8 cellular contexts compared by ENCODE assay signal in genomic region chr6:11251553-11252358, GRCh38. TPM values are rescaled to one million over a fixed set of nuclear protein-coding genes. Genes with fewer than 3 reads are reported as not detected.
DNase-seq lines count a peak whose midpoint lies in the region; ATAC-seq and TF ChIP-seq lines count a peak whose summit lies in the region.

No MANE protein-coding gene starts in this region.

- peaks cover 39% of the 10 kb centered on the region for H3K4me1 ChIP-seq in PC-3 (ENCODE audit: insufficient read depth, low read length)
- peaks cover 0 to 46% (median 21%) of the 10 kb centered on the region in 4 donors for H3K4me1 ChIP-seq in tibial artery

- no peak for TF ChIP-seq CTCF in PC-3 (conservative IDR thresholded peaks at IDR 0.05; ENCODE audit: low read depth, low read length)
- no peak for TF ChIP-seq CTCF in epithelial cell of esophagus (IDR thresholded peaks at IDR 0.05; ENCODE audit: insufficient read depth, low read depth, low read length, missing control alignments)
- peak in 1 of 2 experiments; percentile 6 for TF ChIP-seq CTCF in tibial artery (IDR thresholded peaks at IDR 0.05)

- H3K27ac ChIP-seq in PC-3 (ENCODE audit: low read length): peak overlapping the region; percentile 74
- peak overlapping the region; percentile 73 to 80 for H3K27ac ChIP-seq in tibial artery

- POLR2A ChIA-PET in PC-3 (lab: Charles Lee; ENCODE audit: unreplicated experiment): interaction anchor here (0.6 to 1.0 kb wide), 2 partner anchors 19 to 21 kb away, joined by 4 read pairs; partner anchors contain the start of gene NEDD9

- no peaks in the 10 kb centered on the region for H3K9me2 ChIP-seq in PC-3 (replicated peaks; ENCODE audit: low read length)

- intact Hi-C loops in PC-3 (cut with micrococcal nuclease): loop anchor here (2.0 to 5.0 kb wide), 2 partner anchors 21 to 66 kb away; no protein-coding TSS in a partner anchor
- intact Hi-C loops in tibial artery (cut with DNase I; ENCODE audit: low total_unique reads): no loop called here

- ATAC-seq in PC-3 (peak; percentile 63), GM19324 (IDR thresholded peaks at IDR 0.05; ENCODE audit: low FRiP score, unreplicated experiment) (no peak)

- H3K9me3 ChIP-seq in PC-3 (ENCODE audit: low read length) (no peaks in the 10 kb centered on the region), tibial artery (no peaks in the 10 kb centered on the region)

- H3K4me2 ChIP-seq in PC-3 (ENCODE audit: low read length): peak overlapping the region; percentile 58

- H3K36me3 ChIP-seq in PC-3 (ENCODE audit: low read depth, low read length) (no peaks in the 10 kb centered on the region), tibial artery (no peaks in the 10 kb centered on the region)

- peak overlapping the region; percentile 60 for H2AFZ ChIP-seq in PC-3 (ENCODE audit: low read length)

- no peaks in the 10 kb centered on the region for H3F3A ChIP-seq in PC-3 (ENCODE audit: low read length, unreplicated experiment)

- H3K27me3 ChIP-seq in PC-3 (ENCODE audit: low read length): no peaks in the 10 kb centered on the region
- no peaks in the 10 kb centered on the region for H3K27me3 ChIP-seq in tibial artery

- H3K4me3 ChIP-seq in PC-3 (ENCODE audit: low read length) (no peak overlapping the region), epithelial cell of esophagus (ENCODE audit: low read length) (no peak overlapping the region), tibial artery (peak overlapping the region in 1 of 2 donors; percentile 1)

- H3K79me2 ChIP-seq in PC-3 (ENCODE audit: low read length): no peaks in the 10 kb centered on the region

- H3K9ac ChIP-seq in PC-3 (ENCODE audit: low read length): peak overlapping the region; percentile 1; the same call in 1 of the 2 replicates

- CTCF ChIA-PET in PC-3 (lab: Charles Lee): no interaction called here

- BruUV-seq in PC-3 (replicated peaks; lab: Mats Ljungman, UMichigan): no TSS peak

- peak; percentile 86 for DNase-seq in PC-3
- peak; percentile 72 for DNase-seq in epithelial cell of esophagus (ENCODE audit: low read depth)
- DNase-seq in midbrain (lab: John Stamatoyannopoulos, UW): peak; percentile 84
- peak; percentile 78 to 90 for DNase-seq in tibial artery
- DNase-seq in NCI-H187 (lab: John Stamatoyannopoulos, UW): no peak
- no peak for DNase-seq in stimulated activated CD4-positive, alpha-beta T cell treated with anti-CD3 and anti-CD28 coated beads, Interleukin-2, amount 100 ng/mL, for 24 hours
- DNase-seq in NCI-H128 (lab: John Stamatoyannopoulos, UW; ENCODE audit: unreplicated experiment): no peak

- no peaks in the 10 kb centered on the region for H4K20me1 ChIP-seq in PC-3 (ENCODE audit: low read length)

RNA-seq across cellular contexts. Expression of gene NEDD9, which starts 19.3 kb away (rescaled TPM):
- 12.1 and 13.9 TPM in 2 replicates for total RNA-seq in PC-3 (2014; rRNA removed)

Comparison
In these comparisons a context has a peak if more than half of its experiments do, and no peak if none do; other contexts are left out.
1. DNase-seq: peak in PC-3 (single experiment), epithelial cell of esophagus (single experiment), midbrain (single experiment) and tibial artery (2 of 2); none in NCI-H187 (0 of 2), stimulated activated CD4-positive, alpha-beta T cell treated with anti-CD3 and anti-CD28 coated beads, Interleukin-2, amount 100 ng/mL, for 24 hours (0 of 2) and NCI-H128 (single experiment).